11 cellular contexts compared by ENCODE assay signal in the genomic region with DNA sequence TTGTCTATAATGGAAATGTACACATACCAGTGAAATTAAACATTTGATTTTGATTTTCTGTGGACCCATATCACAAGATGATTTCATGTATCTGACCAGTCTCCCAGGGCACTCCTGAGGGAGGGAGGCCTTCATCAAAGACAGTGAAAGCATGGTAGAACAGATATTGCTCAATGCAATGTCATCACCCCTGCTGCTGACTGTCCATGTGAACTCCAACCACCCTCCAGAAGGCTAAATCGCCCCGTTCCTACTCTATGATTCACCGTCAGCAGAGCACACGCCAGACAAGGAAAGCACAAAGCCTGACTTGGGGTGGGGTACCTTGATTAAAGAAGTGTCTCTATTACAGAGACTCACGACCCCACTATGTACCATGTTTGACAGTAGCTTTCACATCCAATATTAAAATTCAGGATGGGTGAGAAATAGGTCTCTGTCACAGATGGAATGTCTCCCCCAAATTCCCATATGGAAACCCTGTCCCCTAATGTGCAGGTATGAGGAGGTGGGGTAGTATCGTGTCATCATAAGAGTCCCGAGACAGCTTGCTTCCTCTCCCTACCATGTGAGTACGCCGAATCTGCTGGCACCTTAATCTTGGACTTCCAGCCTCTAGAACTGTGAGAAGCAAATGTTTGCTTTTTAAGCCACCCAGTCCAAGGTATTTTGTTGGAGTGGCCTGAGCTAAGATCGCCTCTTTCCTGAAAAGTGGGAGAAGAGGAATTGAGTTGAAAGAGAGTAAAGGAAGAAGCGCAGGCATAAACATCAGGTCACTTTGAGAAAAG. TPM values are rescaled to one million over a fixed set of nuclear protein-coding genes. Genes with fewer than 3 reads are reported as not detected.
A peak's percentile ranks its signal among the peaks of the same experiment; 100 is the strongest.
DNase-seq lines count a peak whose midpoint lies in the region; ATAC-seq, FAIRE-seq and TF ChIP-seq lines count a peak whose summit lies in the region.
"Had no signal": no experiment of that assay in that cellular context is flagged by ENCODE, and none has a peak within 500 bp of the region (broad histone marks: within the 10 kb centered on the region; RNA-seq: fewer than 3 reads in every experiment).

No MANE protein-coding gene starts in this region.

- no peaks in the 10 kb centered on the region for H3K36me3 ChIP-seq in right atrium auricular region
- H3K36me3 ChIP-seq in kidney (ENCODE audit: control insufficient read depth in 1 of 2, insufficient read depth in 2 of 2, low read length in 2 of 2) = peaks cover 5 to 31% of the 10 kb centered on the region in 2 donors
- H3K36me3 ChIP-seq in upper lobe of right lung = peaks cover 13% of the 10 kb centered on the region

- ATAC-seq in Right ventricle myocardium inferior (peak; percentile 54), upper lobe of right lung (peak; percentile 80), HG03469 (IDR thresholded peaks at IDR 0.05; ENCODE audit: unreplicated experiment) (no peak)
- no peak for ATAC-seq in stimulated activated naive CD8-positive, alpha-beta T cell treated with anti-CD3 and anti-CD28 coated beads, Interleukin-15, Interleukin-2, amounts not matched to agents 100 U/mL and 50 U/mL, for 24 hours

- TF ChIP-seq CTCF in right atrium auricular region (IDR thresholded peaks at IDR 0.05) (no peak), kidney (IDR thresholded peaks at IDR 0.05; ENCODE audit: borderline replicate concordance, extremely low read depth, insufficient read depth) (no peak), upper lobe of right lung (IDR thresholded peaks at IDR 0.05) (no peak)

- H3K27ac ChIP-seq in right atrium auricular region = no peak overlapping the region
- H3K27ac ChIP-seq in kidney (ENCODE audit: low read depth in 2 of 2, low read length in 2 of 2) = peak overlapping the region; percentile 43 to 66
- H3K27ac ChIP-seq in upper lobe of right lung = peak overlapping the region; percentile 59

- H3K4me3 ChIP-seq in right atrium auricular region (no peak overlapping the region), kidney (ENCODE audit: low read length in 2 of 2) (no peak overlapping the region), upper lobe of right lung (no peak overlapping the region)

- no peak for FAIRE-seq in kidney (lab: Jason Lieb, UNC)

- no peak for DNase-seq in Right ventricle myocardium inferior (ENCODE audit: missing footprints)
- no peak for DNase-seq in right atrium auricular region (ENCODE audit: low spot score)
- peak; percentile 99 for DNase-seq in amniotic epithelial cell (ENCODE audit: low read depth)
- no peak for DNase-seq in kidney
- DNase-seq in upper lobe of right lung = no peak
- no peak for DNase-seq in stimulated activated CD4-positive, alpha-beta T cell treated with anti-CD3 and anti-CD28 coated beads, Interleukin-15, amount 100 ng/mL, for 24 hours
- DNase-seq in stimulated activated naive CD8-positive, alpha-beta T cell treated with anti-CD3 and anti-CD28 coated beads, Interleukin-15, Interleukin-2, amounts not matched to agents 100 U/mL and 50 U/mL, for 24 hours = no peak
- DNase-seq: ACHN, NCI-H2029 treated with DMSO at 0.1 percent for 48 hours, posterior cingulate gyrus had no signal

- H3K9me3 ChIP-seq in right atrium auricular region = no peaks in the 10 kb centered on the region
- H3K9me3 ChIP-seq in kidney (ENCODE audit: control insufficient read depth in 1 of 2, low read length in 2 of 2) = no peaks in the 10 kb centered on the region
- H3K9me3 ChIP-seq in upper lobe of right lung = no peaks in the 10 kb centered on the region

- H3K4me1 ChIP-seq in right atrium auricular region (peaks cover 0 to 13% of the 10 kb centered on the region in 2 donors), kidney (ENCODE audit: control insufficient read depth in 1 of 2, insufficient read depth in 1 of 2, low read depth in 1 of 2, low read length in 2 of 2) (peaks cover 22 to 27% of the 10 kb centered on the region in 2 donors), upper lobe of right lung (peaks cover 37% of the 10 kb centered on the region)

- H3K27me3 ChIP-seq in right atrium auricular region (no peaks in the 10 kb centered on the region), upper lobe of right lung (no peaks in the 10 kb centered on the region)

- intact Hi-C loops in Right ventricle myocardium inferior (cut with DNase I) (no loop called here), kidney (cut with DNase I) (loop anchor here (5.0 kb wide), 1 partner anchor 33 kb away; no protein-coding TSS in a partner anchor), upper lobe of right lung (cut with DNase I) (no loop called here)

- H3K9ac ChIP-seq in kidney (ENCODE audit: low read length in 2 of 2) = no peak overlapping the region

RNA-seq across cellular contexts. Expression of a gene that starts 42.4 kb away (rescaled TPM):
- total RNA-seq in Right ventricle myocardium inferior (101 TPM), right atrium auricular region (10 to 100 TPM; 71.3 to 73.5 TPM), kidney (243 TPM), upper lobe of right lung (399 TPM)
- polyA plus RNA-seq in kidney (ENCODE audit: insufficient read depth, low read depth, low replicate concordance) = 1,143 TPM

Comparison
In these comparisons a context has a peak if more than half of its experiments do, and no peak if none do; other contexts are left out.
1. ATAC-seq: peak in Right ventricle myocardium inferior (single experiment) and upper lobe of right lung (single experiment); none in HG03469 (single experiment) and stimulated activated naive CD8-positive, alpha-beta T cell treated with anti-CD3 and anti-CD28 coated beads, Interleukin-15, Interleukin-2, amounts not matched to agents 100 U/mL and 50 U/mL, for 24 hours (single experiment).
2. H3K27ac ChIP-seq: peak in kidney (2 of 2) and upper lobe of right lung (single experiment); none in right atrium auricular region (0 of 2).